Comparison of ENCODE assay signal across 10 cellular contexts in the genomic region with DNA sequence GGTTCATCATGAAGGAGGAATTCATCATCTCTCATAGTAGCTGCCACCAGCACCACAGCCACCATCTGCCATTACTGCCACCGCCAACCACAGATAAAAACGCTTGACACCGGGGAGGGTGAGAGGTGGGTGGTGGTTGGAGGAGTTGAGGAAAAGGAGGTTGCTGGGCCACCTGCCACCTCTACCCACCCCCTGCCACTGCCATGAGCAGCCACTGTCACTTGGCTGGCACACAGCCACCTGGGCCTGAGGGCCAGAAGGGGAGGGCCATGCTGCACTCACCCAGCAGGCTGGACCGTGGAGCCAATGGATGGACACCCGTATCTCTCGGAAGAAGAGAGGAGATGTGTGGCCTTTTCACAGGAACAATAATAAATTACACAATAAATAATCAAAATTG. TPM values are rescaled to one million over a fixed set of nuclear protein-coding genes. Genes with fewer than 3 reads are reported as not detected.
"Had no signal": no experiment of that assay in that cellular context is flagged by ENCODE, and none has a peak within 500 bp of the region (broad histone marks: within the 10 kb centered on the region; RNA-seq: fewer than 3 reads in every experiment).

No MANE protein-coding gene starts in this region.

- H3K4me3 ChIP-seq: GM23338 had no signal

- H3K27ac Mint-ChIP-seq: GM23338, HFFc6, IgD-negative memory B cell had no signal

- ATAC-seq: GM23338, HCT116, HepG2 had no signal

- H3K27ac ChIP-seq: HL-60 had no signal

- H3K4me3 Mint-ChIP-seq: GM23338, H9, HFFc6, IgD-negative memory B cell had no signal

- H3K9me3 Mint-ChIP-seq: HFFc6 had no signal

- FAIRE-seq: H1, H54, HepG2 had no signal

- DNase-seq: H9, HFFc6 had no signal

RNA-seq across cellular contexts. Expression of a gene that starts 31.3 kb away (rescaled TPM):
- total RNA-seq: GM23338, H1, HepG2, HFFc6, HT1080 had no signal
- polyA plus RNA-seq: IgD-negative memory B cell had no signal
